19 cellular contexts compared by ENCODE assay signal in the genomic region with DNA sequence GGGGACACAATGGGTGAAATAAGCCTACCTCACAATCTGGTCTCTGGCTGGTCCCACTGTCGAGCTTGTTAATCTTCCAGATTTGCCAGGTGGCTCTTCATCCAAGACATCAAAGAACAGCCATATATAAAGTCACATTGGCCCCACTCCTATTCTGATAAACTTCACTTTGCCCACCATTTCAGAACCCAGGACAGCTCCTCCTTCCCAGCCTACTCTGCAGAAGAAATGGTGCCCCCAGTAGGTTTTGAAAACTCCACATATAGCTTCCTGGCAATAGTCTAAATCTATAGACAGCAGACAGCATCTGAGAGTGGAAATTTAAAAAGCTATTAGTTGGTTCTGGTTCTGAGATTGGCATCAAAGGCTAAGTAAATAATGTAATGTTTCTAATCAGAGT.
DNase-seq lines count a peak whose midpoint lies in the region; ATAC-seq and TF ChIP-seq lines count a peak whose summit lies in the region.
"Had no signal": no experiment of that assay in that cellular context is flagged by ENCODE, and none has a peak within 500 bp of the region (broad histone marks: within the 10 kb centered on the region; RNA-seq: fewer than 3 reads in every experiment).

No MANE protein-coding gene starts in this region.

- no peaks in the 10 kb centered on the region for H4K20me1 ChIP-seq in mammary epithelial cell (ENCODE audit: insufficient read depth, low read length)

- H3K9me3 Mint-ChIP-seq in MCF 10A (ENCODE audit: unreplicated experiment) (peaks cover 26% of the 10 kb centered on the region), endothelial cell (ENCODE audit: unreplicated experiment) (no peaks in the 10 kb centered on the region)
- peaks cover 6% of the 10 kb centered on the region for H3K9me3 Mint-ChIP-seq in activated CD4-positive, alpha-beta T cell treated with anti-CD3 and anti-CD28 coated beads, Interleukin-2, amount 10 ng/mL, durations not matched to agents 24 days and 14 days
- H3K9me3 Mint-ChIP-seq: type B pancreatic cell had no signal

- H2AFZ ChIP-seq in mammary epithelial cell (ENCODE audit: low read depth, low read length), result no peak overlapping the region

- H3K27me3 ChIP-seq in mammary epithelial cell (ENCODE audit: insufficient read depth, low read length), result no peaks in the 10 kb centered on the region
- H3K27me3 ChIP-seq: Peyer's patch had no signal

- H3K27me3 Mint-ChIP-seq in MCF 10A (ENCODE audit: insufficient read depth, unreplicated experiment), result no peaks in the 10 kb centered on the region
- H3K27me3 Mint-ChIP-seq in endothelial cell (ENCODE audit: unreplicated experiment), result peaks cover 4% of the 10 kb centered on the region
- no peaks in the 10 kb centered on the region for H3K27me3 Mint-ChIP-seq in activated CD4-positive, alpha-beta T cell treated with anti-CD3 and anti-CD28 coated beads, Interleukin-2, amount 10 ng/mL, durations not matched to agents 24 days and 14 days
- H3K27me3 Mint-ChIP-seq: CD4-positive, alpha-beta memory T cell had no signal

- peaks cover 12% of the 10 kb centered on the region for H3K9me3 ChIP-seq in mammary epithelial cell (replicated peaks; ENCODE audit: insufficient read depth, low read length)
- H3K9me3 ChIP-seq: Peyer's patch had no signal

- no peak for ATAC-seq in GM19467 (IDR thresholded peaks at IDR 0.05; ENCODE audit: unreplicated experiment)
- ATAC-seq: left ventricle myocardium superior had no signal

- H3K36me3 Mint-ChIP-seq in MCF 10A (ENCODE audit: insufficient read depth, unreplicated experiment) (no peaks in the 10 kb centered on the region), endothelial cell (ENCODE audit: low read depth, unreplicated experiment) (no peaks in the 10 kb centered on the region)
- no peaks in the 10 kb centered on the region for H3K36me3 Mint-ChIP-seq in activated CD4-positive, alpha-beta T cell treated with anti-CD3 and anti-CD28 coated beads, Interleukin-2, amount 10 ng/mL, durations not matched to agents 24 days and 14 days (ENCODE audit: low read depth)
- H3K36me3 Mint-ChIP-seq: CD4-positive, alpha-beta memory T cell; type B pancreatic cell had no signal

- dilution Hi-C loops in mammary epithelial cell (cut with HindIII; ENCODE audit: low sequenced_read_pairs), result no loop called here

- peak; percentile 21 for DNase-seq in MCF 10A (ENCODE audit: unreplicated experiment)
- DNase-seq in mammary epithelial cell, result no peak
- DNase-seq in OCI-M1 (lab: John Stamatoyannopoulos, UW), result peak; percentile 12
- DNase-seq in endothelial cell (ENCODE audit: low spot score), result peak; percentile 43
- no peak for DNase-seq in cortex of kidney (lab: John Stamatoyannopoulos, UW)
- DNase-seq in activated CD4-positive, alpha-beta T cell treated with anti-CD3 and anti-CD28 coated beads, Interleukin-2, amount 10 ng/mL, durations not matched to agents 24 days and 14 days, result no peak
- DNase-seq in stimulated activated CD4-positive, alpha-beta T cell treated with anti-CD3 and anti-CD28 coated beads, Interleukin-15, amount 100 ng/mL, for 24 hours, result no peak
- DNase-seq: activated CD4-positive, CD25-positive, alpha-beta regulatory T cell treated with anti-CD3 and anti-CD28 coated beads, Interleukin-2, amount 50 U/mL, for 72 hours; activated effector memory CD4-positive, alpha-beta T cell treated with Interleukin-2 at 50 U/mL for 16 hours; CD4-positive, alpha-beta memory T cell; cerebellar nuclear complex; EL; left ventricle myocardium superior; NCI-H1048; Peyer's patch; stimulated activated naive CD4-positive, alpha-beta T cell; T-helper 1 cell had no signal

- no peaks in the 10 kb centered on the region for H3K79me2 ChIP-seq in mammary epithelial cell (ENCODE audit: insufficient read depth, low read length)

- POLR2A ChIA-PET in MCF 10A (lab: Yijun Ruan, JAX), result no interaction called here

- no TSS peak for BruUV-seq in MCF 10A (replicated peaks; lab: Mats Ljungman, UMichigan)
- no TSS peak for BruUV-seq in mammary epithelial cell (replicated peaks; lab: Mats Ljungman, UMichigan)

- 0% methylated on average over 1 of the region's 1 CpG for WGBS in mammary epithelial cell (ENCODE audit: low coverage, missing lambda C conversion rate)

- H3K9ac ChIP-seq in mammary epithelial cell (ENCODE audit: insufficient read depth, low read length), result no peak overlapping the region

- no peaks in the 10 kb centered on the region for H3K4me1 Mint-ChIP-seq in MCF 10A (ENCODE audit: insufficient read depth, unreplicated experiment)
- no peaks in the 10 kb centered on the region for H3K4me1 Mint-ChIP-seq in endothelial cell (ENCODE audit: unreplicated experiment)
- H3K4me1 Mint-ChIP-seq in activated CD4-positive, alpha-beta T cell treated with anti-CD3 and anti-CD28 coated beads, Interleukin-2, amount 10 ng/mL, durations not matched to agents 24 days and 14 days, result no peaks in the 10 kb centered on the region
- H3K4me1 Mint-ChIP-seq: CD4-positive, alpha-beta memory T cell had no signal

- H3K4me3 ChIP-seq in mammary epithelial cell (replicated peaks in 1 of 3; ENCODE audit: insufficient read depth in 1 of 3, low read depth in 2 of 3, low read length in 3 of 3), result no peak overlapping the region
- H3K4me3 ChIP-seq: Peyer's patch had no signal

- H3K4me1 ChIP-seq in mammary epithelial cell (ENCODE audit: insufficient read depth, low read length), result no peaks in the 10 kb centered on the region
- H3K4me1 ChIP-seq: Peyer's patch had no signal

- in situ Hi-C loops in mammary epithelial cell (cut with MboI; ENCODE audit: low sequenced_read_pairs in 2 of 2), result no loop called here

- no peak overlapping the region for H3K27ac ChIP-seq in mammary epithelial cell (ENCODE audit: insufficient read depth, low read depth, low read length)
- H3K27ac ChIP-seq: Peyer's patch had no signal

- no peak overlapping the region for H3K27ac Mint-ChIP-seq in MCF 10A (ENCODE audit: low read depth, unreplicated experiment)
- no peak overlapping the region for H3K27ac Mint-ChIP-seq in endothelial cell (ENCODE audit: unreplicated experiment)
- H3K27ac Mint-ChIP-seq in activated CD4-positive, alpha-beta T cell treated with anti-CD3 and anti-CD28 coated beads, Interleukin-2, amount 10 ng/mL, durations not matched to agents 24 days and 14 days, result no peak overlapping the region
- H3K27ac Mint-ChIP-seq: CD4-positive, alpha-beta memory T cell; type B pancreatic cell had no signal

- H3K4me2 ChIP-seq in mammary epithelial cell (ENCODE audit: insufficient read depth, low read depth, low read length), result no peak overlapping the region

- intact Hi-C loops in MCF 10A (cut with micrococcal nuclease) (no loop called here), mammary epithelial cell (cut with micrococcal nuclease) (no loop called here)
- intact Hi-C loops in activated CD4-positive, alpha-beta T cell treated with anti-CD3 and anti-CD28 coated beads, Interleukin-2, amount 10 ng/mL, durations not matched to agents 24 days and 14 days (cut with micrococcal nuclease), result no loop called here

- H3K4me3 Mint-ChIP-seq in MCF 10A (ENCODE audit: unreplicated experiment) (no peak overlapping the region), endothelial cell (ENCODE audit: unreplicated experiment) (no peak overlapping the region)
- no peak overlapping the region for H3K4me3 Mint-ChIP-seq in activated CD4-positive, alpha-beta T cell treated with anti-CD3 and anti-CD28 coated beads, Interleukin-2, amount 10 ng/mL, durations not matched to agents 24 days and 14 days
- H3K4me3 Mint-ChIP-seq: CD4-positive, alpha-beta memory T cell; type B pancreatic cell had no signal

- H3K36me3 ChIP-seq in mammary epithelial cell (ENCODE audit: insufficient read depth, low read length), result no peaks in the 10 kb centered on the region
- H3K36me3 ChIP-seq: Peyer's patch had no signal

- no peak for TF ChIP-seq CTCF in MCF 10A (IDR thresholded peaks at IDR 0.05; ENCODE audit: unreplicated experiment)
- no peak for TF ChIP-seq CTCF in mammary epithelial cell (conservative IDR thresholded peaks at IDR 0.05 in 1 of 2, IDR thresholded peaks at IDR 0.05 in 1 of 2; ENCODE audit: extremely low read depth in 1 of 2, insufficient read depth in 1 of 2, low read depth in 1 of 2, low read length in 2 of 2)
- TF ChIP-seq CTCF in endothelial cell (IDR thresholded peaks at IDR 0.05; ENCODE audit: unreplicated experiment), result no peak

- CTCF ChIA-PET in MCF 10A (lab: Yijun Ruan, JAX) (interaction anchor here (0.6 to 1.1 kb wide), 3 partner anchors 9 to 279 kb away, joined by 3 read pairs; no protein-coding TSS in a partner anchor), mammary epithelial cell (lab: Charles Lee; ENCODE audit: low non-redundant PET) (no interaction called here)

Comparison
In these comparisons a context has a peak if more than half of its experiments do, and no peak if none do; other contexts are left out.
1. DNase-seq: peak in MCF 10A (single experiment), OCI-M1 (single experiment) and endothelial cell (single experiment); none in mammary epithelial cell (single experiment), cortex of kidney (single experiment), activated CD4-positive, alpha-beta T cell treated with anti-CD3 and anti-CD28 coated beads, Interleukin-2, amount 10 ng/mL, durations not matched to agents 24 days and 14 days (single experiment) and stimulated activated CD4-positive, alpha-beta T cell treated with anti-CD3 and anti-CD28 coated beads, Interleukin-15, amount 100 ng/mL, for 24 hours (single experiment).